ENCODE assay signal across 29 cellular contexts in the genomic region with DNA sequence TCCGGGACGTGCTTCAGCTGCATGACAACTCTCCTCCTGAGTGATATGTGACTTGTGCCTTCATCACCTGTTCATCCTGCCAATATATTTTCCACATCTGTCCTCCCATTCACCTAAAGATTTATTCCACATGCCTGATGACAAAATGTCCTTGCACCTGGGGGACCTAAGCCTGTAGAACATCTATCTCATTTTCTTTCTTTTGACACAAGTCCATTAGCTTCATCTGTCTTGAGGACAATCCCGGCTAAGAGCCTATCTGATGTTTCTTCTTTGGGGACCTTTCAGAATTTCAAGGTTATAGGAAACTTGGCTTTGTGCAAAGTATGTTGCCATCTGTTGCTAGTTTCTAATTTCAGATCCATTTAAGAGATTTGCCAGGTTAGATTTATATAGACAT. TPM values are rescaled to one million over a fixed set of nuclear protein-coding genes. Genes with fewer than 3 reads are reported as not detected.
"Had no signal": no experiment of that assay in that cellular context is flagged by ENCODE, and none has a peak within 500 bp of the region (broad histone marks: within the 10 kb centered on the region; RNA-seq: fewer than 3 reads in every experiment).

No MANE protein-coding gene starts in this region.

- H3K9me3 ChIP-seq: adrenal gland, body of pancreas, breast epithelium, Peyer's patch had no signal

- H3K27me3 ChIP-seq: adrenal gland, body of pancreas, breast epithelium, Peyer's patch had no signal

- H3K27ac ChIP-seq: adrenal gland, body of pancreas, breast epithelium, Peyer's patch had no signal

- H3K4me1 ChIP-seq: adrenal gland, body of pancreas, breast epithelium, Peyer's patch had no signal

- H3K4me3 ChIP-seq: adrenal gland, body of pancreas, breast epithelium, K562, Peyer's patch had no signal

- H3K36me3 ChIP-seq: adrenal gland, breast epithelium, Peyer's patch had no signal

- DNase-seq: activated CD4-positive, alpha-beta T cell treated with anti-CD3 and anti-CD28 coated beads for 36 hours; activated CD4-positive, alpha-beta T cell treated with anti-CD3 and anti-CD28 coated beads, Interleukin-2, amount 10 ng/mL, durations not matched to agents 7 days and 5 days; activated CD4-positive, alpha-beta T cell treated with anti-CD3 and anti-CD28 coated beads, Interleukin-2, amount 50 U/mL, for 48 hours; activated CD8-positive, alpha-beta T cell treated with anti-CD3 and anti-CD28 coated beads, Interleukin-2, amount 10 ng/mL, durations not matched to agents 7 days and 5 days; activated gamma-delta T cell treated with Interleukin-2 at 50 U/mL for 16 hours; activated naive CD4-positive, alpha-beta T cell treated with anti-CD3 and anti-CD28 coated beads for 36 hours; activated T-cell treated with anti-CD3 and anti-CD28 coated beads, Interleukin-2, amount 50 U/mL, for 24 hours; adrenal gland; body of pancreas; IMR-90; Karpas-422; NCI-H1105; NCI-H1694; NCI-H2081 treated with DMSO at 0.1 percent for 48 hours; NCI-H226; NCI-H446 treated with DMSO at 0.1 percent for 48 hours; NCI-H526 treated with DMSO at 0.1 percent for 48 hours; NK-92 treated with Interleukin-12 subunit alpha and Interleukin-12 subunit beta, amount 100 ng/mL, for 24 hours; PC-3; Peyer's patch; RPMI8226; SIG-M5; SW 1271; T-helper 1 cell had no signal

RNA-seq across cellular contexts. Expression of a gene that starts 41.1 kb away (rescaled TPM):
- total RNA-seq: activated CD4-positive, alpha-beta T cell treated with anti-CD3 and anti-CD28 coated beads for 36 hours; activated CD4-positive, alpha-beta T cell treated with anti-CD3 and anti-CD28 coated beads, Interleukin-2, amount 10 ng/mL, durations not matched to agents 7 days and 5 days; activated CD8-positive, alpha-beta T cell treated with anti-CD3 and anti-CD28 coated beads, Interleukin-2, amount 10 ng/mL, durations not matched to agents 7 days and 5 days; activated naive CD4-positive, alpha-beta T cell treated with anti-CD3 and anti-CD28 coated beads for 36 hours; activated naive CD4-positive, alpha-beta T cell treated with anti-CD3 and anti-CD28 coated beads, Interleukin-2, amount 50 U/mL, for 72 hours; MCF 10A; T-helper 2 cell treated with Interferon-gamma antibody and Interleukin-4, amounts not matched to agents 100 ng/mL and 5 ng/mL, for 36 hours had no signal
